Comparison of ENCODE assay signal across 8 cellular contexts in genomic region chr5:179623906-179624741, GRCh38. TPM values are rescaled to one million over a fixed set of nuclear protein-coding genes. Genes with fewer than 3 reads are reported as not detected.
DNase-seq lines count a peak whose midpoint lies in the region; ATAC-seq and TF ChIP-seq lines count a peak whose summit lies in the region.

No MANE protein-coding gene starts in this region.

- H3K9me3 ChIP-seq in breast epithelium = no peaks in the 10 kb centered on the region

- DNase-seq in activated T-cell treated with anti-CD3 and anti-CD28 coated beads for 1 hour (ENCODE audit: low read depth) (peak; percentile 31), T-helper 22 cell (ENCODE audit: low read depth) (peak; percentile 26), breast epithelium (ENCODE audit: low spot score in 2 of 2) (peak in 1 of 2 donors; percentile 36), kidney glomerular epithelial cell (lab: John Stamatoyannopoulos, UW) (peak; percentile 28), DMS114 treated with DMSO at 0.1 percent for 48 hours (lab: John Stamatoyannopoulos, UW; ENCODE audit: unreplicated experiment) (no peak)
- no peak for DNase-seq in activated T-cell treated with anti-CD3 and anti-CD28 coated beads, Interleukin-2, amount 50 U/mL, for 1 hour
- peak; percentile 64 to 65 for DNase-seq in stimulated activated CD4-positive, alpha-beta T cell treated with anti-CD3 and anti-CD28 coated beads, Interleukin-2, amount 100 ng/mL, for 24 hours

- H3K27ac ChIP-seq in breast epithelium = peak overlapping the region; percentile 99 to 100

- peak overlapping the region; percentile 93 to 100 (median 100) for H3K4me3 ChIP-seq in breast epithelium

- H3K27me3 ChIP-seq in breast epithelium = no peaks in the 10 kb centered on the region

- H3K4me1 ChIP-seq in breast epithelium = peaks cover 0 to 28% of the 10 kb centered on the region in 2 donors

- TF ChIP-seq CTCF in breast epithelium (IDR thresholded peaks at IDR 0.05) = no peak

- TF ChIP-seq POLR2A in breast epithelium (IDR thresholded peaks at IDR 0.05) = no peak

- ATAC-seq in HG03457 (IDR thresholded peaks at IDR 0.05; ENCODE audit: unreplicated experiment) = peak; percentile 16

- intact Hi-C loops in breast epithelium (cut with DNase I; ENCODE audit: low total_unique reads) = no loop called here

- H3K36me3 ChIP-seq in breast epithelium = no peaks in the 10 kb centered on the region

RNA-seq across cellular contexts. Expression of gene HNRNPH1, which starts 0.7 kb away (rescaled TPM):
- total RNA-seq in breast epithelium = 100 to 1,000 TPM; 577 to 931 (median 621) TPM

RNA-seq across cellular contexts. Expression of gene CBY3, which starts 56.7 kb away (rescaled TPM):
- not detected for total RNA-seq in breast epithelium

Comparison
In these comparisons a context has a peak if more than half of its experiments do, and no peak if none do; other contexts are left out.
1. DNase-seq: peak in activated T-cell treated with anti-CD3 and anti-CD28 coated beads for 1 hour (single experiment), T-helper 22 cell (single experiment), kidney glomerular epithelial cell (single experiment) and stimulated activated CD4-positive, alpha-beta T cell treated with anti-CD3 and anti-CD28 coated beads, Interleukin-2, amount 100 ng/mL, for 24 hours (2 of 2); none in activated T-cell treated with anti-CD3 and anti-CD28 coated beads, Interleukin-2, amount 50 U/mL, for 1 hour (single experiment) and DMS114 treated with DMSO at 0.1 percent for 48 hours (single experiment).